Comparison of ENCODE assay signal across 25 cellular contexts in the genomic region with DNA sequence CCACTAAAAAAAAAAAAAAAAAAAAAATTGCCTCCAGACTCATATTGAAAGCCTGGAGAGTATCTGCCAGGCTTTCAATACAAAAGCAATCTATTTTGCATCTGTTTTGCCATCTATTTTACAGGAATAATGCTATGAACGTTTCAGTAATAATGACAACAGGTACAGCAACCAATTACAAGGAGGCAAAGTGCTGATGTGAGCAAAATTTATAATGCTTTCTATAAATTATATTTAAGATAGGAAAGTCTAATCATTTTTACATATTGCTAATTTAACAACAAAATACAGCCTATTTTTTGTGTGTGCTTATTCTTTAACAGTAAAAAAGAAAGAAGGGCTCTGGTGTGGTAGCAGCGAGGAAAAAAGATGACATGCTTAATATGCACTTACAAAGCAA. TPM values are rescaled to one million over a fixed set of nuclear protein-coding genes. Genes with fewer than 3 reads are reported as not detected.
"Had no signal": no experiment of that assay in that cellular context is flagged by ENCODE, and none has a peak within 500 bp of the region (broad histone marks: within the 10 kb centered on the region; RNA-seq: fewer than 3 reads in every experiment).

No MANE protein-coding gene starts in this region.

- DNase-seq: Karpas-422; KG1; MG63; NCI-H1092; NCI-H1417 treated with DMSO at 0.1 percent for 48 hours; NCI-H146; NCI-H187; NCI-H2029; NCI-H2081 treated with DMSO at 0.1 percent for 48 hours; NCI-H2171; NCI-H446; NCI-H510A; NCI-H526; NCI-H82; NK-92 treated with Interleukin-12 subunit alpha and Interleukin-12 subunit beta, amount 100 ng/mL, for 24 hours; PC-3; SHP77; SK-N-SH; SW 1271; T-cell had no signal

- H3K9ac ChIP-seq: SK-N-SH had no signal

- H3K9me3 ChIP-seq: MG63, SK-N-SH had no signal

- ATAC-seq: Panc1, PC-3, T-cell had no signal

- H3K27ac Mint-ChIP-seq: T-cell had no signal

- H3K36me3 ChIP-seq: MG63 had no signal

- H3K4me2 ChIP-seq: SK-N-SH had no signal

- H3K27me3 Mint-ChIP-seq: T-cell had no signal

- H3K4me3 ChIP-seq: MG63 had no signal

- H3K27ac ChIP-seq: RWPE1 had no signal

- H3K27me3 ChIP-seq: MG63 had no signal

- H3K4me3 Mint-ChIP-seq: T-cell had no signal

- H3K9me3 Mint-ChIP-seq: T-cell had no signal

RNA-seq across cellular contexts. Expression of gene STRA8, which starts 32.3 kb away (rescaled TPM):
- total RNA-seq: HT1080, OCI-LY7, PC-3, SK-MEL-5, T-cell had no signal
- polyA plus RNA-seq: SK-N-SH had no signal

RNA-seq across cellular contexts. Expression of gene TMEM140, which starts 53.5 kb away (rescaled TPM):
- total RNA-seq: PC-3 had no signal
